In the genomic region with DNA sequence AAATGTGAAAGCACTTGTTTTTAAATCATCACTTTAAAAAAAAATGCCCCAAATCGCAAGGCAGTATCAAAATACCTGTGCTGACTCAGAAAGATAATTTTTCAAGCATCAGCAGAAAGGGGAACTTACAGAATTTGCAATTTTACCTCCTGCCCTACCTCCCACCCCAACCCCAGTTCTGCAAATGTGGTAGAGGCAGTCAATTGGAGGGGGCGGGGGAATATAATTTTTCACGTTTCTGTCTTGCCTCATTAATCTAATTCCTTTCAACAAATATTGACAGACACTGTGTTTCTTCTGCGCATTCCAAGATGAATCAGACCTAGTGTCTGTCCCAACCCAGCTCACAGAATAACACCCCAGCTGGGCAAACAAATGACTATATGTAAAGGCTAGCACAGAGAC, we compare ENCODE assay signal across 9 cellular contexts.
DNase-seq lines count a peak whose midpoint lies in the region; ATAC-seq, FAIRE-seq and TF ChIP-seq lines count a peak whose summit lies in the region.
"Had no signal": no experiment of that assay in that cellular context is flagged by ENCODE, and none has a peak within 500 bp of the region (broad histone marks: within the 10 kb centered on the region; RNA-seq: fewer than 3 reads in every experiment).

No MANE protein-coding gene starts in this region.

- no peaks in the 10 kb centered on the region for H3K27me3 Mint-ChIP-seq in activated T-helper 1 cell treated with anti-CD3 and anti-CD28 coated beads, Interleukin-12 subunit alpha, Interleukin-12 subunit beta, Interleukin-2, Interleukin-4 antibody, amounts not matched to agents 30 ng/mL and 10 ng/mL and 1 ng/mL, durations not matched to agents 14 hours and 24 hours and 36 hours (ENCODE audit: insufficient read depth)

- ATAC-seq in GM19463 (IDR thresholded peaks at IDR 0.05; ENCODE audit: unreplicated experiment) (peak; percentile 68), HG03354 (IDR thresholded peaks at IDR 0.05; ENCODE audit: poor library complexity, severe bottlenecking, unreplicated experiment) (peak; percentile 78)
- ATAC-seq: HCT116 had no signal

- FAIRE-seq in D721Med (lab: Jason Lieb, UNC): no peak
- FAIRE-seq in frontal cortex (lab: Jason Lieb, UNC): no peak

- DNase-seq in GM13976 (ENCODE audit: low spot score) (peak; percentile 49), fibroblast of mammary gland (ENCODE audit: low read depth) (peak; percentile 50), D721Med (ENCODE audit: insufficient read length, low spot score) (no peak), frontal cortex (ENCODE audit: low spot score in 2 of 2) (no peak), MG63 (no peak)
- DNase-seq in activated T-helper 1 cell treated with anti-CD3 and anti-CD28 coated beads, Interleukin-12 subunit alpha, Interleukin-12 subunit beta, Interleukin-2, Interleukin-4 antibody, amounts not matched to agents 30 ng/mL and 10 ng/mL and 1 ng/mL, durations not matched to agents 14 hours and 24 hours and 36 hours (ENCODE audit: low spot score): no peak

- H3K27ac Mint-ChIP-seq in activated T-helper 1 cell treated with anti-CD3 and anti-CD28 coated beads, Interleukin-12 subunit alpha, Interleukin-12 subunit beta, Interleukin-2, Interleukin-4 antibody, amounts not matched to agents 30 ng/mL and 10 ng/mL and 1 ng/mL, durations not matched to agents 14 hours and 24 hours and 36 hours: no peak overlapping the region

- H3K9me3 Mint-ChIP-seq in activated T-helper 1 cell treated with anti-CD3 and anti-CD28 coated beads, Interleukin-12 subunit alpha, Interleukin-12 subunit beta, Interleukin-2, Interleukin-4 antibody, amounts not matched to agents 30 ng/mL and 10 ng/mL and 1 ng/mL, durations not matched to agents 14 hours and 24 hours and 36 hours: peaks cover 4% of the 10 kb centered on the region

- TF ChIP-seq CTCF in GM13976 (IDR thresholded peaks at IDR 0.05; ENCODE audit: borderline replicate concordance, control extremely low read depth, extremely low read depth, insufficient read depth, missing control alignments) (no peak), fibroblast of mammary gland (conservative IDR thresholded peaks at IDR 0.05; ENCODE audit: control insufficient read depth, insufficient read depth, low read depth, low read length) (no peak), D721Med (IDR thresholded peaks at IDR 0.05; ENCODE audit: insufficient read depth, missing control alignments) (no peak)

- no peak overlapping the region for H3K4me3 Mint-ChIP-seq in activated T-helper 1 cell treated with anti-CD3 and anti-CD28 coated beads, Interleukin-12 subunit alpha, Interleukin-12 subunit beta, Interleukin-2, Interleukin-4 antibody, amounts not matched to agents 30 ng/mL and 10 ng/mL and 1 ng/mL, durations not matched to agents 14 hours and 24 hours and 36 hours

- in situ Hi-C loops in GM13976 (cut with MboI; ENCODE audit: low sequenced_read_pairs, unreplicated experiment): no loop called here

- H3K4me3 ChIP-seq in fibroblast of mammary gland (ENCODE audit: control insufficient read depth, low read depth, low read length) (no peak overlapping the region), MG63 (no peak overlapping the region)

- no peaks in the 10 kb centered on the region for H3K36me3 ChIP-seq in MG63

- no peaks in the 10 kb centered on the region for H3K27me3 ChIP-seq in MG63

- intact Hi-C loops in activated T-helper 1 cell treated with anti-CD3 and anti-CD28 coated beads, Interleukin-12 subunit alpha, Interleukin-12 subunit beta, Interleukin-2, Interleukin-4 antibody, amounts not matched to agents 30 ng/mL and 10 ng/mL and 1 ng/mL, durations not matched to agents 14 hours and 24 hours and 36 hours (cut with micrococcal nuclease): loop anchor here (1.0 kb wide), 1 partner anchor 11 kb away; no protein-coding TSS in a partner anchor

- H3K4me1 Mint-ChIP-seq in activated T-helper 1 cell treated with anti-CD3 and anti-CD28 coated beads, Interleukin-12 subunit alpha, Interleukin-12 subunit beta, Interleukin-2, Interleukin-4 antibody, amounts not matched to agents 30 ng/mL and 10 ng/mL and 1 ng/mL, durations not matched to agents 14 hours and 24 hours and 36 hours (ENCODE audit: low read depth): peaks cover 22% of the 10 kb centered on the region

- peaks cover 3% of the 10 kb centered on the region for H3K36me3 Mint-ChIP-seq in activated T-helper 1 cell treated with anti-CD3 and anti-CD28 coated beads, Interleukin-12 subunit alpha, Interleukin-12 subunit beta, Interleukin-2, Interleukin-4 antibody, amounts not matched to agents 30 ng/mL and 10 ng/mL and 1 ng/mL, durations not matched to agents 14 hours and 24 hours and 36 hours (ENCODE audit: low read depth)

- H3K9me3 ChIP-seq in MG63: no peaks in the 10 kb centered on the region

Comparison
In these comparisons a context has a peak if more than half of its experiments do, and no peak if none do; other contexts are left out.
1. DNase-seq: peak in GM13976 (single experiment) and fibroblast of mammary gland (single experiment); none in D721Med (single experiment), activated T-helper 1 cell treated with anti-CD3 and anti-CD28 coated beads, Interleukin-12 subunit alpha, Interleukin-12 subunit beta, Interleukin-2, Interleukin-4 antibody, amounts not matched to agents 30 ng/mL and 10 ng/mL and 1 ng/mL, durations not matched to agents 14 hours and 24 hours and 36 hours (single experiment), frontal cortex (0 of 2) and MG63 (single experiment).